In the genomic region with DNA sequence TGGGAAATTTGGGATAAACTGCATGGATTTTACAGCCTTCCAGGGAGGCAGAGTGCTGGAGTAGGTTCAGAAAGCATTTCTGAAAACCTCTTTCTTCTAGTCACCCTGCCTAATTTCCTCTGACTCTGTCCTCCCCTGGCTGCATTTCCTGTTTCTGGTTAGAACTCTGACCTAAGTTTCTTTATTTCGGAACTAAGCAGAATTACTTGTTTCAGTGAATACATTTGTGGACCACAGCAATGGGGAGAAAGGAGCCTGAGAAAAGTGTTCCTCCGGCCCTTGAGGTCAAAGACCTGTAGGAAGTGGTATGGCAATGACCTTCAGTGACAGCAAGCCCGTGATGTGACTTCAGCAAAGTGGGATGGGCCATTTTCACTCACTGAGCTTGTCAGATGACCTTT, we compare ENCODE assay signal across 9 cellular contexts.
A peak's percentile ranks its signal among the peaks of the same experiment; 100 is the strongest.
DNase-seq lines count a peak whose midpoint lies in the region; ATAC-seq and TF ChIP-seq lines count a peak whose summit lies in the region.
"Had no signal": no experiment of that assay in that cellular context is flagged by ENCODE, and none has a peak within 500 bp of the region (broad histone marks: within the 10 kb centered on the region; RNA-seq: fewer than 3 reads in every experiment).

No MANE protein-coding gene starts in this region.

- peaks cover 56% of the 10 kb centered on the region for H3K4me1 Mint-ChIP-seq in activated T-cell treated with anti-CD3 and anti-CD28 coated beads, Interleukin-2, amount 50 U/mL, for 4 hours (ENCODE audit: low read depth)
- H3K4me1 Mint-ChIP-seq in activated CD8-positive, alpha-beta T cell treated with anti-CD3 and anti-CD28 coated beads, Interleukin-2, amount 10 ng/mL, durations not matched to agents 7 days and 5 days (ENCODE audit: low read depth), result peaks cover 54% of the 10 kb centered on the region

- ATAC-seq in activated T-cell treated with anti-CD3 and anti-CD28 coated beads, Interleukin-2, amount 50 U/mL, for 4 hours, result peak; percentile 8 to 48
- ATAC-seq in HG03354 (IDR thresholded peaks at IDR 0.05; ENCODE audit: poor library complexity, severe bottlenecking, unreplicated experiment), result peak; percentile 52
- peak; percentile 52 for ATAC-seq in activated CD8-positive, alpha-beta T cell treated with anti-CD3 and anti-CD28 coated beads, Interleukin-2, amount 10 ng/mL, durations not matched to agents 7 days and 5 days

- CTCF ChIA-PET in activated CD8-positive, alpha-beta T cell treated with anti-CD3 and anti-CD28 coated beads, Interleukin-2, amount 10 ng/mL, durations not matched to agents 7 days and 5 days (lab: Charles Lee), result interaction anchor here (1.6 to 2.2 kb wide), 2 partner anchors 172 to 477 kb away, joined by 5 to 8 read pairs; no protein-coding TSS in a partner anchor

- no peaks in the 10 kb centered on the region for H3K4me1 ChIP-seq in hepatocyte (ENCODE audit: insufficient read depth)

- H2AFZ ChIP-seq in hepatocyte, result no peak overlapping the region

- no peaks in the 10 kb centered on the region for H3K9me3 ChIP-seq in hepatocyte (ENCODE audit: low read depth)

- no peaks in the 10 kb centered on the region for H4K20me1 ChIP-seq in hepatocyte (ENCODE audit: insufficient read depth, poor library complexity, severe bottlenecking)

- H3K27ac Mint-ChIP-seq in activated CD8-positive, alpha-beta T cell treated with anti-CD3 and anti-CD28 coated beads, Interleukin-2, amount 10 ng/mL, durations not matched to agents 7 days and 5 days, result peak overlapping the region; percentile 69

- no peaks in the 10 kb centered on the region for H3K27me3 ChIP-seq in hepatocyte

- no peaks in the 10 kb centered on the region for H3K79me2 ChIP-seq in hepatocyte

- no peak overlapping the region for H3K4me2 ChIP-seq in hepatocyte

- no peaks in the 10 kb centered on the region for H3K36me3 Mint-ChIP-seq in activated T-cell treated with anti-CD3 and anti-CD28 coated beads, Interleukin-2, amount 50 U/mL, for 4 hours (ENCODE audit: insufficient read depth)
- H3K36me3 Mint-ChIP-seq in activated CD8-positive, alpha-beta T cell treated with anti-CD3 and anti-CD28 coated beads, Interleukin-2, amount 10 ng/mL, durations not matched to agents 7 days and 5 days (ENCODE audit: low read depth), result peaks cover 5% of the 10 kb centered on the region

- H3K36me3 ChIP-seq in hepatocyte (replicated peaks; ENCODE audit: insufficient read depth, low read depth), result no peaks in the 10 kb centered on the region

- no peaks in the 10 kb centered on the region for H3K9me2 ChIP-seq in hepatocyte (replicated peaks; ENCODE audit: insufficient read depth)

- no peak for DNase-seq in activated T-cell treated with anti-CD3 and anti-CD28 coated beads, Interleukin-2, amount 50 U/mL, for 4 hours
- DNase-seq in activated T-cell treated with anti-CD3 and anti-CD28 coated beads, Interleukin-2, amount 50 U/mL, for 1 hour, result no peak
- DNase-seq in activated CD8-positive, alpha-beta T cell treated with anti-CD3 and anti-CD28 coated beads, Interleukin-2, amount 10 ng/mL, durations not matched to agents 7 days and 5 days, result peak; percentile 69
- DNase-seq in stimulated activated CD8-positive, alpha-beta memory T cell treated with anti-CD3 and anti-CD28 coated beads, Interleukin-7, amount 100 ng/mL, for 48 hours (ENCODE audit: extremely low read depth in 1 of 2, low read depth in 1 of 2), result peak; percentile 17 to 40
- no peak for DNase-seq in EL
- DNase-seq in activated gamma-delta T cell treated with Interleukin-2 at 50 U/mL for 16 hours, result no peak
- DNase-seq in hepatocyte (ENCODE audit: low spot score), result no peak

- H3K27ac ChIP-seq in hepatocyte, result no peak overlapping the region
- H3K27ac ChIP-seq: C4-2B had no signal

- no peak for TF ChIP-seq CTCF in hepatocyte (IDR thresholded peaks at IDR 0.05; ENCODE audit: poor library complexity)

- POLR2A ChIA-PET in activated CD8-positive, alpha-beta T cell treated with anti-CD3 and anti-CD28 coated beads, Interleukin-2, amount 10 ng/mL, durations not matched to agents 7 days and 5 days (lab: Charles Lee), result no interaction called here

- H3K27me3 Mint-ChIP-seq in activated T-cell treated with anti-CD3 and anti-CD28 coated beads, Interleukin-2, amount 50 U/mL, for 4 hours (ENCODE audit: low read depth), result no peaks in the 10 kb centered on the region
- H3K27me3 Mint-ChIP-seq in activated CD8-positive, alpha-beta T cell treated with anti-CD3 and anti-CD28 coated beads, Interleukin-2, amount 10 ng/mL, durations not matched to agents 7 days and 5 days (ENCODE audit: low read depth), result peaks cover 16% of the 10 kb centered on the region

- no peaks in the 10 kb centered on the region for H3K9me3 Mint-ChIP-seq in activated T-cell treated with anti-CD3 and anti-CD28 coated beads, Interleukin-2, amount 50 U/mL, for 4 hours
- H3K9me3 Mint-ChIP-seq in activated CD8-positive, alpha-beta T cell treated with anti-CD3 and anti-CD28 coated beads, Interleukin-2, amount 10 ng/mL, durations not matched to agents 7 days and 5 days (ENCODE audit: insufficient read depth), result no peaks in the 10 kb centered on the region

- no peak overlapping the region for H3K4me3 Mint-ChIP-seq in activated T-cell treated with anti-CD3 and anti-CD28 coated beads, Interleukin-2, amount 50 U/mL, for 4 hours
- peak overlapping the region; percentile 4 for H3K4me3 Mint-ChIP-seq in activated CD8-positive, alpha-beta T cell treated with anti-CD3 and anti-CD28 coated beads, Interleukin-2, amount 10 ng/mL, durations not matched to agents 7 days and 5 days

- whole genome bisulfite sequencing in hepatocyte (ENCODE audit: low lambda C conversion rate, missing lambda C conversion rate), result 80% methylated on average over 3 of the region's 3 CpGs

- H3K4me3 ChIP-seq in hepatocyte, result no peak overlapping the region

Comparison
In these comparisons a context has a peak if more than half of its experiments do, and no peak if none do; other contexts are left out.
1. DNase-seq: peak in activated CD8-positive, alpha-beta T cell treated with anti-CD3 and anti-CD28 coated beads, Interleukin-2, amount 10 ng/mL, durations not matched to agents 7 days and 5 days (single experiment) and stimulated activated CD8-positive, alpha-beta memory T cell treated with anti-CD3 and anti-CD28 coated beads, Interleukin-7, amount 100 ng/mL, for 48 hours (2 of 2); none in activated T-cell treated with anti-CD3 and anti-CD28 coated beads, Interleukin-2, amount 50 U/mL, for 4 hours (single experiment), activated T-cell treated with anti-CD3 and anti-CD28 coated beads, Interleukin-2, amount 50 U/mL, for 1 hour (single experiment), EL (single experiment), activated gamma-delta T cell treated with Interleukin-2 at 50 U/mL for 16 hours (single experiment) and hepatocyte (single experiment).
2. Peak in every context shown above with its lines, with median percentiles within 50 percentile points of each other: ATAC-seq.